In the genomic region with DNA sequence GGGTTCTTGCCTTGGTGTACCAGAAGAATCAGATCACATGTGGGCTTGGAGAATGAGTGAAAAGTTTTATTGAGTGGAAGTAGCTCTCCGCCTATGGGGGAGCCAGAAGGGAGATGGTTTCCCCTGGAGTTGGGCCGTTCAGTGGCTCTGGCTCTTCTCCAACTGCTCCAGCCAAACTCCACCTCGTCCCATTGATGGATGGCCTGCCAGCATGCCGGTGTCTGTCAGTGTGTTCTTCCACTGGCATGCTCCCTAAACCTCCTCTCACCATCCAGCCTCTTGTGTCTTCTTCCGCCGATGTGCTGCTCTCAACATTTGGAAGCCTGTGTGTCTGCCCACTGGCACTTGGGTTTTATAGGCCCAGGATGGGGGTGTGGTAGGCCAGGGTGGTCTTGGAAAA, we compare ENCODE assay signal across 22 cellular contexts.
DNase-seq lines count a peak whose midpoint lies in the region; ATAC-seq, FAIRE-seq and TF ChIP-seq lines count a peak whose summit lies in the region.
"Had no signal": no experiment of that assay in that cellular context is flagged by ENCODE, and none has a peak within 500 bp of the region (broad histone marks: within the 10 kb centered on the region; RNA-seq: fewer than 3 reads in every experiment).

No MANE protein-coding gene starts in this region.

- H3K9me3 ChIP-seq in HEK293 (ENCODE audit: control insufficient read depth, insufficient read depth, low read depth, low read length) (no peaks in the 10 kb centered on the region), K562 (replicated peaks; ENCODE audit: control insufficient read depth, insufficient read depth, low read depth, low read length) (peaks cover 14% of the 10 kb centered on the region; the same call in 1 of the 2 replicates), Karpas-422 (ENCODE audit: low read length) (no peaks in the 10 kb centered on the region)
- H3K9me3 ChIP-seq: Caco-2 had no signal

- H3K9ac ChIP-seq in K562 (ENCODE audit: insufficient read depth in 1 of 2, low read depth in 2 of 2, low read length in 2 of 2) (no peak overlapping the region), Karpas-422 (ENCODE audit: low read length) (no peak overlapping the region)
- H3K9ac ChIP-seq: BLaER1 treated with 17β-estradiol and CSF1 and Interleukin-3, amounts not matched to agents 10 nM and 100 nM had no signal

- H3K9me1 ChIP-seq in K562 (ENCODE audit: control insufficient read depth, insufficient read depth, low read length), result no peaks in the 10 kb centered on the region

- POLR2A ChIA-PET in HEK293 (lab: Yijun Ruan, JAX) (no interaction called here), K562 (lab: Yijun Ruan, JAX) (interaction anchor here (0.6 kb wide), 1 partner anchor 443 kb away, joined by 3 read pairs; no protein-coding TSS in a partner anchor)

- intact Hi-C loops in K562 (cut with micrococcal nuclease), result no loop called here

- DNase-seq in NCI-H446 (lab: John Stamatoyannopoulos, UW) (peak; percentile 69 to 90), K562 (ENCODE audit: extremely low read depth in 1 of 4, low spot score in 3 of 4) (no peak), Karpas-422 (no peak), C1 segment of cervical spinal cord (lab: John Stamatoyannopoulos, UW) (no peak), SK-N-DZ (ENCODE audit: low spot score) (no peak)
- no peak for DNase-seq in stimulated activated effector memory CD8-positive, alpha-beta T cell treated with anti-CD3 and anti-CD28 coated beads, Interleukin-12 subunit alpha, Interleukin-12 subunit beta, amount 100 ng/mL, for 72 hours (ENCODE audit: low spot score in 2 of 2)
- DNase-seq: AML-193; Caco-2; Calu3; CD4-positive, alpha-beta T cell; CD8-positive, alpha-beta T cell; DMS79 treated with DMSO at 0.1 percent for 48 hours; GF-D8 had no signal

- no TSS peak for BruUV-seq in K562 (replicated peaks; lab: Mats Ljungman, UMichigan)

- no peak for TF ChIP-seq POLR2A in K562 (conservative IDR thresholded peaks at IDR 0.05)

- no peaks in the 10 kb centered on the region for H3K36me3 Mint-ChIP-seq in stimulated activated effector memory CD8-positive, alpha-beta T cell treated with anti-CD3 and anti-CD28 coated beads, Interleukin-12 subunit alpha, Interleukin-12 subunit beta, amount 100 ng/mL, for 72 hours
- H3K36me3 Mint-ChIP-seq: CD8-positive, alpha-beta T cell had no signal

- H4K20me1 ChIP-seq in K562 (replicated peaks; ENCODE audit: control insufficient read depth, insufficient read depth, low read length) (no peaks in the 10 kb centered on the region), Karpas-422 (ENCODE audit: insufficient read depth, low read depth, low read length) (no peaks in the 10 kb centered on the region)
- H4K20me1 ChIP-seq: BLaER1 treated with 17β-estradiol and CSF1 and Interleukin-3, amounts not matched to agents 10 nM and 100 nM had no signal

- CTCF ChIA-PET in HEK293 (lab: Yijun Ruan, JAX), result interaction anchor here (1.0 kb wide), 1 partner anchor 116 kb away, joined by 4 read pairs; no protein-coding TSS in a partner anchor
- CTCF ChIA-PET in K562 (lab: Yijun Ruan, JAX; ENCODE audit: low intra/inter-chr PET ratio), result no interaction called here

- no peaks in the 10 kb centered on the region for H3K4me1 ChIP-seq in HEK293 (ENCODE audit: control insufficient read depth, insufficient read depth, low read length)
- H3K4me1 ChIP-seq in K562 (replicated peaks in 1 of 2; ENCODE audit: control insufficient read depth in 2 of 2, insufficient read depth in 2 of 2, low read length in 2 of 2), result peaks cover 0 to 3% of the 10 kb centered on the region in 2 experiments; a peak in 1 of 5 replicates
- H3K4me1 ChIP-seq in Karpas-422 (ENCODE audit: low read length), result no peaks in the 10 kb centered on the region
- H3K4me1 ChIP-seq: BLaER1 treated with 17β-estradiol and CSF1 and Interleukin-3, amounts not matched to agents 10 nM and 100 nM; Caco-2 had no signal

- H3K4me3 ChIP-seq in HEK293 (ENCODE audit: low read depth, low read length) (no peak overlapping the region), K562 (no peak overlapping the region), Karpas-422 (ENCODE audit: low read length) (no peak overlapping the region)
- H3K4me3 ChIP-seq: A549; BLaER1 treated with 17β-estradiol and CSF1 and Interleukin-3, amounts not matched to agents 10 nM and 100 nM had no signal

- WGBS in K562 (ENCODE audit: insufficient coverage, low coverage, missing lambda C conversion rate), result 42% methylated on average over 6 of the region's 6 CpGs

- no peak for TF ChIP-seq CTCF in HEK293 (tag by site-specific recombination; IDR thresholded peaks at IDR 0.05)
- TF ChIP-seq CTCF in K562 (IDR thresholded peaks at IDR 0.05 in 2 of 3, conservative IDR thresholded peaks at IDR 0.05 in 1 of 3; ENCODE audit: insufficient read depth in 2 of 3, low read depth in 1 of 3, low read length in 3 of 3), result no peak

- H2AFZ ChIP-seq in K562 (ENCODE audit: low read depth, low read length) (peak overlapping the region; percentile 0; the same call in 1 of the 2 replicates), Karpas-422 (ENCODE audit: low read length) (no peak overlapping the region)

- FAIRE-seq in K562 (lab: Jason Lieb, UNC), result no peak
- FAIRE-seq: A549, D721Med, G401.6, GM12891, GM19239 had no signal

- H3K4me3 Mint-ChIP-seq in stimulated activated effector memory CD8-positive, alpha-beta T cell treated with anti-CD3 and anti-CD28 coated beads, Interleukin-12 subunit alpha, Interleukin-12 subunit beta, amount 100 ng/mL, for 72 hours, result no peak overlapping the region
- H3K4me3 Mint-ChIP-seq: B cell; CD4-positive, alpha-beta T cell; CD8-positive, alpha-beta T cell had no signal

- H3K4me2 ChIP-seq in K562 (ENCODE audit: insufficient read depth, low read length), result no peak overlapping the region
- H3K4me2 ChIP-seq in Karpas-422 (ENCODE audit: low read depth, low read length, poor library complexity, severe bottlenecking), result no peak overlapping the region
- H3K4me2 ChIP-seq: A549; BLaER1 treated with 17β-estradiol and CSF1 and Interleukin-3, amounts not matched to agents 10 nM and 100 nM had no signal

- H3K27ac Mint-ChIP-seq in stimulated activated effector memory CD8-positive, alpha-beta T cell treated with anti-CD3 and anti-CD28 coated beads, Interleukin-12 subunit alpha, Interleukin-12 subunit beta, amount 100 ng/mL, for 72 hours, result no peak overlapping the region
- H3K27ac Mint-ChIP-seq: B cell; CD4-positive, alpha-beta T cell; CD8-positive, alpha-beta T cell had no signal

- H3K27me3 ChIP-seq in K562 (ENCODE audit: control insufficient read depth in 2 of 2, insufficient read depth in 2 of 2, low read length in 2 of 2), result no peaks in the 10 kb centered on the region
- H3K27me3 ChIP-seq in Karpas-422 (ENCODE audit: low read length), result no peaks in the 10 kb centered on the region
- H3K27me3 ChIP-seq: BLaER1 treated with 17β-estradiol and CSF1 and Interleukin-3, amounts not matched to agents 10 nM and 100 nM had no signal

- H3K79me2 ChIP-seq in K562 (ENCODE audit: control insufficient read depth, insufficient read depth, low read length) (no peaks in the 10 kb centered on the region), Karpas-422 (ENCODE audit: low read length) (no peaks in the 10 kb centered on the region)

- no peak for TF ChIP-seq EP300 in K562 (IDR thresholded peaks at IDR 0.05; ENCODE audit: low read length)

- H3K4me1 Mint-ChIP-seq in stimulated activated effector memory CD8-positive, alpha-beta T cell treated with anti-CD3 and anti-CD28 coated beads, Interleukin-12 subunit alpha, Interleukin-12 subunit beta, amount 100 ng/mL, for 72 hours, result no peaks in the 10 kb centered on the region
- H3K4me1 Mint-ChIP-seq: B cell had no signal

- in situ Hi-C loops in K562 (cut with MboI), result no loop called here

- H3K9me2 ChIP-seq in Karpas-422 (replicated peaks; ENCODE audit: insufficient read depth, low read length), result no peaks in the 10 kb centered on the region

- H3K36me3 ChIP-seq in HEK293 (ENCODE audit: control insufficient read depth in 2 of 2, insufficient read depth in 1 of 2, low read length in 2 of 2) (no peaks in the 10 kb centered on the region), K562 (ENCODE audit: control insufficient read depth, insufficient read depth, low read length) (no peaks in the 10 kb centered on the region), Karpas-422 (ENCODE audit: insufficient read depth, low read length) (no peaks in the 10 kb centered on the region)
- H3K36me3 ChIP-seq: BLaER1 treated with 17β-estradiol and CSF1 and Interleukin-3, amounts not matched to agents 10 nM and 100 nM had no signal

- H3K9me3 Mint-ChIP-seq in stimulated activated effector memory CD8-positive, alpha-beta T cell treated with anti-CD3 and anti-CD28 coated beads, Interleukin-12 subunit alpha, Interleukin-12 subunit beta, amount 100 ng/mL, for 72 hours, result no peaks in the 10 kb centered on the region
- H3K9me3 Mint-ChIP-seq: CD4-positive, alpha-beta T cell had no signal

- TF ChIP-seq RAD21 in K562 (CRISPR knock-in tag; conservative IDR thresholded peaks at IDR 0.05 in 1 of 2, IDR thresholded peaks at IDR 0.05 in 1 of 2), result no peak

- H3K27ac ChIP-seq in HEK293 (ENCODE audit: extremely low read depth, low read depth, low read length) (no peak overlapping the region), K562 (ENCODE audit: extremely low read depth, low read depth, low read length) (no peak overlapping the region), Karpas-422 (ENCODE audit: low read length) (no peak overlapping the region)
- H3K27ac ChIP-seq: 22Rv1; A549; BLaER1 treated with 17β-estradiol and CSF1 and Interleukin-3, amounts not matched to agents 10 nM and 100 nM had no signal

- no peak for ATAC-seq in K562
- peak; percentile 13 for ATAC-seq in stimulated activated effector memory CD8-positive, alpha-beta T cell treated with anti-CD3 and anti-CD28 coated beads, Interleukin-12 subunit alpha, Interleukin-12 subunit beta, amount 100 ng/mL, for 72 hours
- ATAC-seq: A549; CD8-positive, alpha-beta T cell had no signal

TF ChIP-seq in K562, 482 proteins besides CTCF, POLR2A, EP300 and RAD21:
- no peak for TF ChIP-seq HMG20A (CRISPR knock-in tag; conservative IDR thresholded peaks at IDR 0.05)
- TF ChIP-seq ETS1 (conservative IDR thresholded peaks at IDR 0.05; ENCODE audit: control insufficient read depth, low read depth, low read length), result no peak
TF ChIP-seq in K562: peak in this region for 0.

Comparison
In these comparisons a context has a peak if more than half of its experiments do, and no peak if none do; other contexts are left out.
1. DNase-seq: peak in NCI-H446 (2 of 2); none in K562 (0 of 4), stimulated activated effector memory CD8-positive, alpha-beta T cell treated with anti-CD3 and anti-CD28 coated beads, Interleukin-12 subunit alpha, Interleukin-12 subunit beta, amount 100 ng/mL, for 72 hours (0 of 2), Karpas-422 (single experiment), C1 segment of cervical spinal cord (0 of 14) and SK-N-DZ (single experiment).